Comparison of ENCODE assay signal across 1 cellular context in genomic region chr7:66100408-66101050, GRCh38.
TF ChIP-seq lines count a peak whose summit lies in the region.

No MANE protein-coding gene starts in this region.

TF ChIP-seq in HepG2, 621 proteins besides CTCF, POLR2A, EP300 and RAD21:
- TF ChIP-seq ZNF121 (CRISPR knock-in tag; IDR thresholded peaks at IDR 0.05) (0 out of 2 replicates have a peak, but pooled peaks have one; percentile 34), ZNF234 (CRISPR knock-in tag; conservative IDR thresholded peaks at IDR 0.05) (no peak), ZNF362 (CRISPR knock-in tag; IDR thresholded peaks at IDR 0.05; ENCODE audit: borderline replicate concordance) (0 out of 2 replicates have a peak, but pooled peaks have one; percentile 37), ZNF263 (CRISPR knock-in tag; IDR thresholded peaks at IDR 0.05) (0 out of 2 replicates have a peak, but pooled peaks have one; percentile 7)
